32 cellular contexts compared by ENCODE assay signal in genomic region chr4:189299706-189300105, GRCh38.
"Had no signal": no experiment of that assay in that cellular context is flagged by ENCODE, and none has a peak within 500 bp of the region (broad histone marks: within the 10 kb centered on the region; RNA-seq: fewer than 3 reads in every experiment).

No MANE protein-coding gene starts in this region.

- H3K36me3 ChIP-seq: adrenal gland had no signal

- H3K9me3 Mint-ChIP-seq: activated B cell treated with CpG ODN at 0.5 μM for 24 hours; activated naive CD4-positive, alpha-beta T cell treated with anti-CD3 and anti-CD28 coated beads for 36 hours; activated T-cell treated with anti-CD3 and anti-CD28 coated beads, Interleukin-2, amount 50 U/mL, for 4 hours had no signal

- H3K27me3 Mint-ChIP-seq: activated B cell treated with CpG ODN at 0.5 μM for 24 hours; activated CD4-positive, alpha-beta memory T cell treated with anti-CD3 and anti-CD28 coated beads for 36 hours had no signal

- H3K4me3 Mint-ChIP-seq: activated B cell treated with CpG ODN at 0.5 μM for 24 hours; activated CD4-positive, alpha-beta memory T cell treated with anti-CD3 and anti-CD28 coated beads for 36 hours; activated naive CD4-positive, alpha-beta T cell treated with anti-CD3 and anti-CD28 coated beads for 36 hours; activated T-cell treated with anti-CD3 and anti-CD28 coated beads, Interleukin-2, amount 50 U/mL, for 4 hours; activated T-helper 1 cell treated with anti-CD3 and anti-CD28 coated beads, Interleukin-12 subunit alpha, Interleukin-12 subunit beta, Interleukin-2, Interleukin-4 antibody, amounts not matched to agents 30 ng/mL and 10 ng/mL and 1 ng/mL, durations not matched to agents 14 hours and 24 hours and 36 hours; brain; T-helper 1 cell treated with Interleukin-12 subunit alpha and Interleukin-12 subunit beta and Interleukin-4 antibody, amounts not matched to agents 30 μg/mL and 1 μg/mL, for 36 hours; T-helper 2 cell treated with Interferon-gamma antibody and Interleukin-4, amounts not matched to agents 5 μg/mL and 100 μg/mL, for 36 hours had no signal

- H3K27ac Mint-ChIP-seq: activated B cell treated with CpG ODN at 0.5 μM for 24 hours; activated CD4-positive, alpha-beta memory T cell treated with anti-CD3 and anti-CD28 coated beads for 36 hours; activated naive CD4-positive, alpha-beta T cell treated with anti-CD3 and anti-CD28 coated beads for 36 hours; activated naive CD4-positive, alpha-beta T cell treated with anti-CD3 and anti-CD28 coated beads, Interleukin-2, amount 50 U/mL, for 72 hours; activated T-helper 1 cell treated with anti-CD3 and anti-CD28 coated beads, Interleukin-12 subunit alpha, Interleukin-12 subunit beta, Interleukin-2, Interleukin-4 antibody, amounts not matched to agents 30 ng/mL and 10 ng/mL and 1 ng/mL, durations not matched to agents 14 hours and 24 hours and 36 hours; brain; T-helper 1 cell treated with Interleukin-12 subunit alpha and Interleukin-12 subunit beta and Interleukin-4 antibody, amounts not matched to agents 30 μg/mL and 1 μg/mL, for 36 hours; T-helper 2 cell treated with Interferon-gamma antibody and Interleukin-4, amounts not matched to agents 5 μg/mL and 100 μg/mL, for 36 hours had no signal

- H3K27me3 ChIP-seq: adrenal gland had no signal

- H3K4me1 Mint-ChIP-seq: activated B cell treated with CpG ODN at 0.5 μM for 24 hours had no signal

- H3K27ac ChIP-seq: adrenal gland, SK-N-MC had no signal

- H3K9me3 ChIP-seq: adrenal gland had no signal

- DNase-seq: activated B cell treated with CpG ODN at 0.5 μM for 24 hours; activated CD4-positive, alpha-beta memory T cell treated with anti-CD3 and anti-CD28 coated beads for 36 hours; activated CD4-positive, alpha-beta T cell treated with anti-CD3 and anti-CD28 coated beads for 4 hours; activated CD4-positive, alpha-beta T cell treated with anti-CD3 and anti-CD28 coated beads, Interleukin-2, amount 50 U/mL, for 1 hour; activated CD4-positive, CD25-positive, alpha-beta regulatory T cell treated with anti-CD3 and anti-CD28 coated beads, Interleukin-2, amount 50 U/mL, for 72 hours; activated CD8-positive, alpha-beta memory T cell treated with anti-CD3 and anti-CD28 coated beads, Interleukin-2, amount 50 U/mL, for 4 hours; activated gamma-delta T cell treated with Interleukin-2 at 50 U/mL for 16 hours; activated naive CD4-positive, alpha-beta T cell treated with anti-CD3 and anti-CD28 coated beads for 36 hours; activated T-cell treated with anti-CD3 and anti-CD28 coated beads for 4 hours; activated T-cell treated with anti-CD3 and anti-CD28 coated beads, Interleukin-2, amount 50 U/mL, for 4 hours; adrenal gland; anterior cingulate cortex; central memory CD4-positive, alpha-beta T cell; MM.1S; MV-4-11; NCI-H1092; NCI-H1436 treated with DMSO at 0.1 percent for 48 hours; NCI-H1694 treated with DMSO at 0.1 percent for 48 hours; NCI-H2029; NCI-H2171; NCI-H510A; NCI-H526; NCI-H748 treated with DMSO at 0.1 percent for 48 hours; OCI-M1; Right ventricle myocardium superior had no signal

- ATAC-seq: activated naive CD4-positive, alpha-beta T cell treated with anti-CD3 and anti-CD28 coated beads, Interleukin-2, amount 50 U/mL, for 72 hours; activated T-cell treated with anti-CD3 and anti-CD28 coated beads, Interleukin-2, amount 50 U/mL, for 4 hours; K562 had no signal

- H3K4me3 ChIP-seq: adrenal gland, K562, SK-N-MC had no signal

- H3K36me3 Mint-ChIP-seq: activated CD4-positive, alpha-beta memory T cell treated with anti-CD3 and anti-CD28 coated beads for 36 hours; activated naive CD4-positive, alpha-beta T cell treated with anti-CD3 and anti-CD28 coated beads, Interleukin-2, amount 50 U/mL, for 72 hours; brain had no signal
